Comparison of ENCODE assay signal across 8 cellular contexts in the genomic region with DNA sequence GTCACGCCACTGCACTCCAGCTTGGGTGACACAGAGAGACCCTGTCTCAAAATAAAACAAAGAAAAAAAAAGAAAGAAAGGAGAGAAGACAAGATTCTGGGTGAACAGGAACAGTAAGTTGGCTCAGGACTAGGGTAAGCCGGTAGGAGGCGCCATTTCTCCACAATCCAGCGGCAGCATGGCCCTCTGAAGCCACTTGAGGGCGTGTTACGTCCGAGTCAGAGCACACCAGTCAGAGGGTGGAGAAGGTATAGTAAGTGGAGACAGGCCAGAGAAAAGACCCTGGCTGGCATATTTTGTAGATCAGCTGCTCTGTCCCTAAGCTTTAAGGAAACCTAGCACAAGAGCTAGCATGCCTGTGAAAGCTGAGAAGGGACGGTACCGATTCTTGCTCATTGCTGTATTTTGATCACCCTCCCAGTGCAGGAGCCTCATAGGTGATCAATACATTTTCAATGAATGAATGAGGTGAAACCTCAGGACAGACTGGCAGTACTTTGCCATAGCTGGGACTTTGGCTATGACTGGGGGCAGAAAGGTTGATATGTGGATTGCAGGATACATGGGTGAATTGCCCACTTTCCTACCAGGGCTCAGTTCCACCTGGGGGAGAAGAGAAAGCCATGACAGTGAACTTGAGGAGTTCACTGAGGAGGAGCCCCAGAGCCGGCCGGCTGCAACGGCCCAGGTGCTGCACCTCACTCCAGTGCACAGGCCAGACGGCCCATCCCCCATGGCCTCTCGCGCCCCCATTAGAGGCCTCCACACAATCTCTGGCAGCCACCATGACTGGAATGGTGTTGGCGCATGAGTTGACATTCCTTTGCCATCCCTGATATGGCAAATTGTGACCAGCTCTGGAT. TPM values are rescaled to one million over a fixed set of nuclear protein-coding genes. Genes with fewer than 3 reads are reported as not detected.
DNase-seq lines count a peak whose midpoint lies in the region; ATAC-seq, FAIRE-seq and TF ChIP-seq lines count a peak whose summit lies in the region.

No MANE protein-coding gene starts in this region.

- CTCF ChIA-PET in WTC11 (lab: Charles Lee): interaction anchor here (0.6 to 2.9 kb wide), 46 partner anchors 8 to 331 kb away, joined by 3 to 34 read pairs (median 5); a partner anchor contains a TSS

- no peak overlapping the region; the same call in 1 of the 2 replicates for H3K27ac Mint-ChIP-seq in WTC11

- H3K4me3 ChIP-seq in bronchial epithelial cell (ENCODE audit: low read depth, low read length): no peak overlapping the region

- no peak for FAIRE-seq in bronchial epithelial cell (lab: Jason Lieb, UNC)

- H3K27me3 ChIP-seq in bronchial epithelial cell (ENCODE audit: control insufficient read depth, insufficient read depth, low read length): no peaks in the 10 kb centered on the region

- peak; percentile 68 for ATAC-seq in HG03108 (IDR thresholded peaks at IDR 0.05; ENCODE audit: unreplicated experiment)
- peak; percentile 96 for ATAC-seq in WTC11
- ATAC-seq in HG03571 (IDR thresholded peaks at IDR 0.05; ENCODE audit: unreplicated experiment): no peak

- H3K4me3 Mint-ChIP-seq in WTC11: no peak overlapping the region

- no peaks in the 10 kb centered on the region for H3K9me3 Mint-ChIP-seq in WTC11

- H3K27me3 Mint-ChIP-seq in WTC11 (ENCODE audit: low read depth): peaks cover 24% of the 10 kb centered on the region

- POLR2A ChIA-PET in WTC11 (lab: Charles Lee): interaction anchor here (0.9 kb wide), 1 partner anchor 261 kb away, joined by 3 read pairs; no protein-coding TSS in a partner anchor

- peaks cover 13% of the 10 kb centered on the region for H3K4me1 Mint-ChIP-seq in WTC11

- TF ChIP-seq CTCF in GM12872 (IDR thresholded peaks at IDR 0.05; ENCODE audit: insufficient read depth, low read depth, low read length) (peak; percentile 100), WTC11 (IDR thresholded peaks at IDR 0.05) (peak; percentile 95), bronchial epithelial cell (IDR thresholded peaks at IDR 0.05; ENCODE audit: insufficient read depth, low read length, severe bottlenecking) (peak; percentile 100)

- H3K36me3 Mint-ChIP-seq in WTC11: no peaks in the 10 kb centered on the region

- DNase-seq in NCI-H226 (peak; percentile 70), WTC11 (ENCODE audit: low spot score) (peak; percentile 91), bronchial epithelial cell (ENCODE audit: low read depth) (peak; percentile 81), kidney tubule cell (ENCODE audit: low spot score) (peak; percentile 87)
- DNase-seq in stimulated activated CD4-positive, alpha-beta T cell treated with anti-CD3 and anti-CD28 coated beads, Interleukin-4, amount 100 ng/mL, for 1 hour: peak; percentile 88

- H3K36me3 ChIP-seq in bronchial epithelial cell (ENCODE audit: control insufficient read depth, insufficient read depth, low read length): no peaks in the 10 kb centered on the region

TF ChIP-seq in WTC11, 78 proteins besides CTCF, POLR2A, EP300 and RAD21:
- TF ChIP-seq ZNF121 (CRISPR knock-in tag; IDR thresholded peaks at IDR 0.05): 0 out of 2 replicates have a peak, but pooled peaks have one; percentile 10
- no peak for TF ChIP-seq IRF2 (CRISPR knock-in tag; IDR thresholded peaks at IDR 0.05; ENCODE audit: borderline replicate concordance, low read depth)
- TF ChIP-seq TEAD1 (CRISPR knock-in tag; IDR thresholded peaks at IDR 0.05): peak; percentile 28; the same call in 1 of the 2 replicates
- TF ChIP-seq, protein P1, sequence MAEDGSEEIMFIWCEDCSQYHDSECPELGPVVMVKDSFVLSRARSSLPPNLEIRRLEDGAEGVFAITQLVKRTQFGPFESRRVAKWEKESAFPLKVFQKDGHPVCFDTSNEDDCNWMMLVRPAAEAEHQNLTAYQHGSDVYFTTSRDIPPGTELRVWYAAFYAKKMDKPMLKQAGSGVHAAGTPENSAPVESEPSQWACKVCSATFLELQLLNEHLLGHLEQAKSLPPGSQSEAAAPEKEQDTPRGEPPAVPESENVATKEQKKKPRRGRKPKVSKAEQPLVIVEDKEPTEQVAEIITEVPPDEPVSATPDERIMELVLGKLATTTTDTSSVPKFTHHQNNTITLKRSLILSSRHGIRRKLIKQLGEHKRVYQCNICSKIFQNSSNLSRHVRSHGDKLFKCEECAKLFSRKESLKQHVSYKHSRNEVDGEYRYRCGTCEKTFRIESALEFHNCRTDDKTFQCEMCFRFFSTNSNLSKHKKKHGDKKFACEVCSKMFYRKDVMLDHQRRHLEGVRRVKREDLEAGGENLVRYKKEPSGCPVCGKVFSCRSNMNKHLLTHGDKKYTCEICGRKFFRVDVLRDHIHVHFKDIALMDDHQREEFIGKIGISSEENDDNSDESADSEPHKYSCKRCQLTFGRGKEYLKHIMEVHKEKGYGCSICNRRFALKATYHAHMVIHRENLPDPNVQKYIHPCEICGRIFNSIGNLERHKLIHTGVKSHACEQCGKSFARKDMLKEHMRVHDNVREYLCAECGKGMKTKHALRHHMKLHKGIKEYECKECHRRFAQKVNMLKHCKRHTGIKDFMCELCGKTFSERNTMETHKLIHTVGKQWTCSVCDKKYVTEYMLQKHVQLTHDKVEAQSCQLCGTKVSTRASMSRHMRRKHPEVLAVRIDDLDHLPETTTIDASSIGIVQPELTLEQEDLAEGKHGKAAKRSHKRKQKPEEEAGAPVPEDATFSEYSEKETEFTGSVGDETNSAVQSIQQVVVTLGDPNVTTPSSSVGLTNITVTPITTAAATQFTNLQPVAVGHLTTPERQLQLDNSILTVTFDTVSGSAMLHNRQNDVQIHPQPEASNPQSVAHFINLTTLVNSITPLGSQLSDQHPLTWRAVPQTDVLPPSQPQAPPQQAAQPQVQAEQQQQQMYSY (CRISPR knock-in tag; IDR thresholded peaks at IDR 0.05): peak; percentile 27; the same call in 1 of the 2 replicates
- no peak for TF ChIP-seq JAZF1 (CRISPR knock-in tag; IDR thresholded peaks at IDR 0.05)
- TF ChIP-seq, protein P2, sequence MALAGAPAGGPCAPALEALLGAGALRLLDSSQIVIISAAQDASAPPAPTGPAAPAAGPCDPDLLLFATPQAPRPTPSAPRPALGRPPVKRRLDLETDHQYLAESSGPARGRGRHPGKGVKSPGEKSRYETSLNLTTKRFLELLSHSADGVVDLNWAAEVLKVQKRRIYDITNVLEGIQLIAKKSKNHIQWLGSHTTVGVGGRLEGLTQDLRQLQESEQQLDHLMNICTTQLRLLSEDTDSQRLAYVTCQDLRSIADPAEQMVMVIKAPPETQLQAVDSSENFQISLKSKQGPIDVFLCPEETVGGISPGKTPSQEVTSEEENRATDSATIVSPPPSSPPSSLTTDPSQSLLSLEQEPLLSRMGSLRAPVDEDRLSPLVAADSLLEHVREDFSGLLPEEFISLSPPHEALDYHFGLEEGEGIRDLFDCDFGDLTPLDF (CRISPR knock-in tag; IDR thresholded peaks at IDR 0.05): no peak

RNA-seq across cellular contexts. Expression of a gene that starts 23.5 kb away (rescaled TPM):
- total RNA-seq in WTC11 (2021) (6.0 to 7.7 TPM (median 6.6 TPM) in 3 replicates), bronchial epithelial cell (0.26 and 0.53 TPM in 2 replicates)

RNA-seq across cellular contexts. Expression of a gene that starts 32.8 kb away (rescaled TPM):
- total RNA-seq in WTC11 (2021): 30.6 to 34.0 TPM (median 33.4 TPM) in 3 replicates
- total RNA-seq in bronchial epithelial cell: 7.1 and 7.4 TPM in 2 replicates

RNA-seq across cellular contexts. Expression of a gene that starts 38.8 kb away (rescaled TPM):
- total RNA-seq in WTC11 (2021) (52.3 to 71.3 TPM (median 66.3 TPM) in 3 replicates), bronchial epithelial cell (under 0.01 TPM in 2 replicates)

Comparison
In these comparisons a context has a peak if more than half of its experiments do, and no peak if none do; other contexts are left out.
1. RNA of a gene that starts 38.8 kb away (total RNA-seq): 52.3 to 71.3 TPM in WTC11; under 0.01 TPM in bronchial epithelial cell; every median in the first group is over 10 times any median in the second.
2. Peak in every context shown above with its lines, with median percentiles within 50 percentile points of each other: CTCF ChIP-seq and DNase-seq.